26 cellular contexts compared by ENCODE assay signal in the genomic region with DNA sequence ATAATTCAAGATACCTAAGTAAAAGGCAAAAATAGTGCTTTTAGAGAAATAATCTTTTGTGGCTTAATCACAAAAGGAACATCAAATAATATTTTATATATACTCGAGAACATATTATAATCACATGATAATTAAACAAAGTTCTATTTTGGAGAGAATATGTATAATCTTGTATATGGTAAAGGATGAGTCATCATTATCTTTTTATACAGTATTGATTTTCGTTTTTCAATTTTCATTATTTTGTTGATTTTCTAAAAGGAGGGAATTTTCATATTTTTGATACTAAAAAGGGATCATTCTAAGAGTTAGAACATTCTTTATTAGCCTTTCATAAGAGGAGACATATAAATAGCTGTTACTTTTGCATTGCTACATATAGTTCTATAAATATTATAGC.
"Had no signal": no experiment of that assay in that cellular context is flagged by ENCODE, and none has a peak within 500 bp of the region (broad histone marks: within the 10 kb centered on the region; RNA-seq: fewer than 3 reads in every experiment).

No MANE protein-coding gene starts in this region.

- H3K4me2 ChIP-seq: hepatocyte, neural progenitor cell, smooth muscle cell had no signal

- H3K36me3 ChIP-seq: neural progenitor cell had no signal

- H3K9me3 ChIP-seq: lower lobe of right lung, neutrophil, right atrium auricular region, sigmoid colon, stomach, testis, thyroid gland, transverse colon, upper lobe of left lung, vagina had no signal

- H3K9ac ChIP-seq: neural progenitor cell had no signal

- ATAC-seq: left cardiac atrium; left lobe of liver; lower lobe of right lung; naive thymus-derived CD8-positive, alpha-beta T cell; stimulated activated naive B cell treated with anti-CD40 and anti-IgM and Interleukin-4, amounts not matched to agents 10 μg/mL and 1 μg/mL and 100 μg/mL, for 72 hours; stimulated activated naive CD8-positive, alpha-beta T cell treated with anti-CD3 and anti-CD28 coated beads, Interleukin-15, Interleukin-2, amounts not matched to agents 100 U/mL and 50 U/mL, for 24 hours had no signal

- H3K27ac ChIP-seq: hepatocyte, lower lobe of right lung, neural progenitor cell, neutrophil, right atrium auricular region, stomach, testis, thyroid gland, transverse colon, upper lobe of left lung, vagina had no signal

- H2AFZ ChIP-seq: hepatocyte, neural progenitor cell had no signal

- H3K27me3 ChIP-seq: hepatocyte, neural progenitor cell, neutrophil, right atrium auricular region, sigmoid colon, stomach, testis, thyroid gland, transverse colon, upper lobe of left lung, vagina had no signal

- H3K4me3 ChIP-seq: hepatocyte, lower lobe of right lung, neural progenitor cell, right atrium auricular region, sigmoid colon, smooth muscle cell, stomach, testis, thyroid gland, transverse colon, upper lobe of left lung, vagina had no signal

- DNase-seq: islet precursor cell; kidney glomerular epithelial cell; left cardiac atrium; lower lobe of right lung; mammary epithelial cell; mesenchymal stem cell; naive thymus-derived CD8-positive, alpha-beta T cell; occipital lobe; sigmoid colon; stimulated activated CD4-positive, alpha-beta T cell treated with anti-CD3 and anti-CD28 coated beads, Interleukin-1b, Interleukin-23, amount 100 ng/mL, for 48 hours; stimulated activated CD4-positive, alpha-beta T cell treated with anti-CD3 and anti-CD28 coated beads, Interleukin-2, amount 100 ng/mL, for 48 hours; stimulated activated CD4-positive, alpha-beta T cell treated with anti-CD3 and anti-CD28 coated beads, Interleukin-4, amount 100 ng/mL, for 4 hours; stimulated activated naive B cell treated with anti-CD40 and anti-IgM and Interleukin-4, amounts not matched to agents 10 μg/mL and 1 μg/mL and 100 μg/mL, for 72 hours; stimulated activated naive CD8-positive, alpha-beta T cell treated with anti-CD3 and anti-CD28 coated beads, Interleukin-15, Interleukin-2, amounts not matched to agents 100 U/mL and 50 U/mL, for 24 hours; stomach; testis; thyroid gland; transverse colon; upper lobe of left lung had no signal

- H3K4me1 ChIP-seq: lower lobe of right lung, sigmoid colon, stomach, testis, thyroid gland, upper lobe of left lung, vagina had no signal

- H3K79me2 ChIP-seq: hepatocyte had no signal
